In genomic region chr13:113097651-113098050, GRCh38 we compare ENCODE assay signal across 29 cellular contexts. TPM values are rescaled to one million over a fixed set of nuclear protein-coding genes. Genes with fewer than 3 reads are reported as not detected.
"Had no signal": no experiment of that assay in that cellular context is flagged by ENCODE, and none has a peak within 500 bp of the region (broad histone marks: within the 10 kb centered on the region; RNA-seq: fewer than 3 reads in every experiment).

No MANE protein-coding gene starts in this region.

- DNase-seq: activated CD4-positive, alpha-beta memory T cell treated with anti-CD3 and anti-CD28 coated beads for 36 hours; activated CD4-positive, alpha-beta T cell treated with anti-CD3 and anti-CD28 coated beads, Interleukin-2, amount 10 ng/mL, durations not matched to agents 7 days and 5 days; activated CD4-positive, CD25-positive, alpha-beta regulatory T cell; activated CD8-positive, alpha-beta memory T cell treated with anti-CD3 and anti-CD28 coated beads for 24 hours; activated effector memory CD4-positive, alpha-beta T cell treated with anti-CD3 and anti-CD28 coated beads, Interleukin-2, amount 50 U/mL, for 16 hours; activated naive CD4-positive, alpha-beta T cell treated with Interleukin-2 at 50 U/mL for 16 hours; activated naive CD8-positive, alpha-beta T cell treated with anti-CD3 and anti-CD28 coated beads, Interleukin-2, amount 50 U/mL, for 24 hours; activated T-cell treated with anti-CD3 and anti-CD28 coated beads, Interleukin-2, amount 50 U/mL, for 4 hours; amygdala; caudate nucleus; MG63; MV-4-11; NCI-H1092 treated with DMSO at 0.1 percent for 48 hours; NCI-H1417 treated with DMSO at 0.1 percent for 48 hours; NCI-H1694; NCI-H2029 treated with DMSO at 0.1 percent for 48 hours; NCI-H345; NCI-H510A; NCI-H526 treated with DMSO at 0.1 percent for 48 hours; NK-92 treated with Interleukin-12 subunit alpha and Interleukin-12 subunit beta, amount 100 ng/mL, for 24 hours; OCI-M1; SHP77; T-cell; T-helper 2 cell; T1000 had no signal

- H3K36me3 Mint-ChIP-seq: activated CD4-positive, alpha-beta memory T cell treated with anti-CD3 and anti-CD28 coated beads for 36 hours; activated naive CD4-positive, alpha-beta T cell treated with anti-CD3 and anti-CD28 coated beads, Interleukin-2, amount 50 U/mL, for 72 hours had no signal

- H3K9me3 ChIP-seq: breast epithelium, MG63 had no signal

- H3K27me3 Mint-ChIP-seq: activated CD4-positive, alpha-beta memory T cell treated with anti-CD3 and anti-CD28 coated beads for 36 hours; activated CD4-positive, alpha-beta T cell treated with anti-CD3 and anti-CD28 coated beads, Interleukin-2, amount 10 ng/mL, durations not matched to agents 7 days and 5 days; activated naive CD8-positive, alpha-beta T cell treated with anti-CD3 and anti-CD28 coated beads, Interleukin-2, amount 50 U/mL, for 24 hours; T-cell had no signal

- H3K4me1 Mint-ChIP-seq: activated CD4-positive, alpha-beta T cell treated with anti-CD3 and anti-CD28 coated beads, Interleukin-2, amount 10 ng/mL, durations not matched to agents 7 days and 5 days; activated naive CD8-positive, alpha-beta T cell treated with anti-CD3 and anti-CD28 coated beads, Interleukin-2, amount 50 U/mL, for 24 hours; T-cell had no signal

- H3K27ac Mint-ChIP-seq: activated CD4-positive, alpha-beta memory T cell treated with anti-CD3 and anti-CD28 coated beads for 36 hours; activated CD4-positive, alpha-beta T cell treated with anti-CD3 and anti-CD28 coated beads, Interleukin-2, amount 10 ng/mL, durations not matched to agents 7 days and 5 days; activated naive CD4-positive, alpha-beta T cell treated with anti-CD3 and anti-CD28 coated beads, Interleukin-2, amount 50 U/mL, for 72 hours; activated naive CD8-positive, alpha-beta T cell treated with anti-CD3 and anti-CD28 coated beads, Interleukin-2, amount 50 U/mL, for 24 hours; T-cell had no signal

- H3K9me3 Mint-ChIP-seq: activated CD4-positive, alpha-beta memory T cell treated with anti-CD3 and anti-CD28 coated beads for 36 hours; activated CD4-positive, alpha-beta T cell treated with anti-CD3 and anti-CD28 coated beads, Interleukin-2, amount 10 ng/mL, durations not matched to agents 7 days and 5 days; activated naive CD4-positive, alpha-beta T cell treated with anti-CD3 and anti-CD28 coated beads, Interleukin-2, amount 50 U/mL, for 72 hours; activated naive CD8-positive, alpha-beta T cell treated with anti-CD3 and anti-CD28 coated beads, Interleukin-2, amount 50 U/mL, for 24 hours; activated T-cell treated with anti-CD3 and anti-CD28 coated beads, Interleukin-2, amount 50 U/mL, for 4 hours; T-cell had no signal

- H3K27ac ChIP-seq: breast epithelium, RWPE1 had no signal

- H3K4me1 ChIP-seq: breast epithelium had no signal

- ATAC-seq: activated naive CD4-positive, alpha-beta T cell treated with anti-CD3 and anti-CD28 coated beads, Interleukin-2, amount 50 U/mL, for 72 hours; activated naive CD8-positive, alpha-beta T cell treated with anti-CD3 and anti-CD28 coated beads, Interleukin-2, amount 50 U/mL, for 24 hours; activated T-cell treated with anti-CD3 and anti-CD28 coated beads, Interleukin-2, amount 50 U/mL, for 4 hours; Panc1; T-cell had no signal

- H3K4me3 Mint-ChIP-seq: activated CD4-positive, alpha-beta memory T cell treated with anti-CD3 and anti-CD28 coated beads for 36 hours; activated CD4-positive, alpha-beta T cell treated with anti-CD3 and anti-CD28 coated beads, Interleukin-2, amount 10 ng/mL, durations not matched to agents 7 days and 5 days; activated naive CD8-positive, alpha-beta T cell treated with anti-CD3 and anti-CD28 coated beads, Interleukin-2, amount 50 U/mL, for 24 hours; activated T-cell treated with anti-CD3 and anti-CD28 coated beads, Interleukin-2, amount 50 U/mL, for 4 hours; T-cell had no signal

- H3K4me3 ChIP-seq: breast epithelium, MG63 had no signal

- H3K27me3 ChIP-seq: breast epithelium had no signal

- H3K36me3 ChIP-seq: breast epithelium, MG63 had no signal

RNA-seq across cellular contexts. Expression of gene F7, which starts 7.9 kb away (rescaled TPM):
- total RNA-seq: activated CD4-positive, alpha-beta T cell treated with anti-CD3 and anti-CD28 coated beads, Interleukin-2, amount 10 ng/mL, durations not matched to agents 7 days and 5 days; activated naive CD4-positive, alpha-beta T cell treated with anti-CD3 and anti-CD28 coated beads, Interleukin-2, amount 50 U/mL, for 72 hours had no signal

RNA-seq across cellular contexts. Expression of gene F10, which starts 24.9 kb away (rescaled TPM):
- total RNA-seq: activated CD4-positive, alpha-beta memory T cell treated with anti-CD3 and anti-CD28 coated beads for 36 hours; activated CD4-positive, alpha-beta T cell treated with anti-CD3 and anti-CD28 coated beads, Interleukin-2, amount 10 ng/mL, durations not matched to agents 7 days and 5 days; activated naive CD4-positive, alpha-beta T cell treated with anti-CD3 and anti-CD28 coated beads, Interleukin-2, amount 50 U/mL, for 72 hours; activated T-cell treated with anti-CD3 and anti-CD28 coated beads, Interleukin-2, amount 50 U/mL, for 4 hours; T-cell had no signal
